Comparison of ENCODE assay signal across 1 cellular context in genomic region chr17:8383143-8383974, GRCh38.
TF ChIP-seq lines count a peak whose summit lies in the region.

Gene RPL26 (minus strand): TSS chr17:8383193. CDS start chr17:8382310, 883 bp downstream.

TF ChIP-seq in HEK293, 187 proteins besides CTCF, POLR2A, EP300 and RAD21 (continued from another document and continues in another):
- TF ChIP-seq, protein P1, sequence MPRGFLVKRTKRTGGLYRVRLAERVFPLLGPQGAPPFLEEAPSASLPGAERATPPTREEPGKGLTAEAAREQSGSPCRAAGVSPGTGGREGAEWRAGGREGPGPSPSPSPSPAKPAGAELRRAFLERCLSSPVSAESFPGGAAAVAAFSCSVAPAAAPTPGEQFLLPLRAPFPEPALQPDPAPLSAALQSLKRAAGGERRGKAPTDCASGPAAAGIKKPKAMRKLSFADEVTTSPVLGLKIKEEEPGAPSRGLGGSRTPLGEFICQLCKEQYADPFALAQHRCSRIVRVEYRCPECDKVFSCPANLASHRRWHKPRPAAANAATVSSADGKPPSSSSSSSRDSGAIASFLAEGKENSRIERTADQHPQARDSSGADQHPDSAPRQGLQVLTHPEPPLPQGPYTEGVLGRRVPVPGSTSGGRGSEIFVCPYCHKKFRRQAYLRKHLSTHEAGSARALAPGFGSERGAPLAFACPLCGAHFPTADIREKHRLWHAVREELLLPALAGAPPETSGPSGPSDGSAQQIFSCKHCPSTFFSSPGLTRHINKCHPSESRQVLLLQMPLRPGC (tag by site-specific recombination; IDR thresholded peaks at IDR 0.05), result peak; percentile 12; the same call in 1 of the 2 replicates
- no peak for TF ChIP-seq ZNF514 (tag by site-specific recombination; IDR thresholded peaks at IDR 0.05)
- TF ChIP-seq ZFP3 (tag by site-specific recombination; IDR thresholded peaks at IDR 0.05; ENCODE audit: low read depth), result no peak
- no peak for TF ChIP-seq ZNF280C (tag by site-specific recombination; IDR thresholded peaks at IDR 0.05)
- TF ChIP-seq ZEB2 (tag by site-specific recombination; IDR thresholded peaks at IDR 0.05), result peak; percentile 90; the same call in 1 of the 2 replicates
- no peak for TF ChIP-seq PBX3 (CRISPR knock-in tag; IDR thresholded peaks at IDR 0.05)
- TF ChIP-seq, protein P2, sequence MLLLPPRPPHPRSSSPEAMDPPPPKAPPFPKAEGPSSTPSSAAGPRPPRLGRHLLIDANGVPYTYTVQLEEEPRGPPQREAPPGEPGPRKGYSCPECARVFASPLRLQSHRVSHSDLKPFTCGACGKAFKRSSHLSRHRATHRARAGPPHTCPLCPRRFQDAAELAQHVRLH (tag by site-specific recombination; IDR thresholded peaks at IDR 0.05), result peak; percentile 79
- no peak for TF ChIP-seq ZNF701 (tag by site-specific recombination; IDR thresholded peaks at IDR 0.05)
- peak; percentile 16; the same call in 1 of the 2 replicates for TF ChIP-seq ZSCAN30 (tag by site-specific recombination; IDR thresholded peaks at IDR 0.05)
- TF ChIP-seq ZBTB10 (tag by site-specific recombination; IDR thresholded peaks at IDR 0.05), result peak; percentile 77
- no peak for TF ChIP-seq ZNF747 (tag by site-specific recombination; IDR thresholded peaks at IDR 0.05)
- 0 out of 2 replicates have a peak, but pooled peaks have one; percentile 34 for TF ChIP-seq ZNF843 (tag by site-specific recombination; IDR thresholded peaks at IDR 0.05)
- TF ChIP-seq ZFP37 (tag by site-specific recombination; IDR thresholded peaks at IDR 0.05), result 0 out of 2 replicates have a peak, but pooled peaks have one; percentile 42
- no peak for TF ChIP-seq ZNF19 (tag by site-specific recombination; IDR thresholded peaks at IDR 0.05; ENCODE audit: low read depth)
- peak; percentile 54 for TF ChIP-seq ZXDB (tag by site-specific recombination; IDR thresholded peaks at IDR 0.05)
- TF ChIP-seq ZNF121 (tag by site-specific recombination; IDR thresholded peaks at IDR 0.05), result no peak; the same call in 1 of the 2 replicates
- TF ChIP-seq, protein P3, sequence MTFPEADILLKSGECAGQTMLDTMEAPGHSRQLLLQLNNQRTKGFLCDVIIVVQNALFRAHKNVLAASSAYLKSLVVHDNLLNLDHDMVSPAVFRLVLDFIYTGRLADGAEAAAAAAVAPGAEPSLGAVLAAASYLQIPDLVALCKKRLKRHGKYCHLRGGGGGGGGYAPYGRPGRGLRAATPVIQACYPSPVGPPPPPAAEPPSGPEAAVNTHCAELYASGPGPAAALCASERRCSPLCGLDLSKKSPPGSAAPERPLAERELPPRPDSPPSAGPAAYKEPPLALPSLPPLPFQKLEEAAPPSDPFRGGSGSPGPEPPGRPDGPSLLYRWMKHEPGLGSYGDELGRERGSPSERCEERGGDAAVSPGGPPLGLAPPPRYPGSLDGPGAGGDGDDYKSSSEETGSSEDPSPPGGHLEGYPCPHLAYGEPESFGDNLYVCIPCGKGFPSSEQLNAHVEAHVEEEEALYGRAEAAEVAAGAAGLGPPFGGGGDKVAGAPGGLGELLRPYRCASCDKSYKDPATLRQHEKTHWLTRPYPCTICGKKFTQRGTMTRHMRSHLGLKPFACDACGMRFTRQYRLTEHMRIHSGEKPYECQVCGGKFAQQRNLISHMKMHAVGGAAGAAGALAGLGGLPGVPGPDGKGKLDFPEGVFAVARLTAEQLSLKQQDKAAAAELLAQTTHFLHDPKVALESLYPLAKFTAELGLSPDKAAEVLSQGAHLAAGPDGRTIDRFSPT (tag by site-specific recombination; IDR thresholded peaks at IDR 0.05), result no peak
- TF ChIP-seq IKZF3 (tag by site-specific recombination; IDR thresholded peaks at IDR 0.05), result peak; percentile 85
- TF ChIP-seq ZNF558 (tag by site-specific recombination; IDR thresholded peaks at IDR 0.05), result no peak
- peak; percentile 65; the same call in 1 of the 2 replicates for TF ChIP-seq ZNF785 (tag by site-specific recombination; IDR thresholded peaks at IDR 0.05)
- TF ChIP-seq, protein P4, sequence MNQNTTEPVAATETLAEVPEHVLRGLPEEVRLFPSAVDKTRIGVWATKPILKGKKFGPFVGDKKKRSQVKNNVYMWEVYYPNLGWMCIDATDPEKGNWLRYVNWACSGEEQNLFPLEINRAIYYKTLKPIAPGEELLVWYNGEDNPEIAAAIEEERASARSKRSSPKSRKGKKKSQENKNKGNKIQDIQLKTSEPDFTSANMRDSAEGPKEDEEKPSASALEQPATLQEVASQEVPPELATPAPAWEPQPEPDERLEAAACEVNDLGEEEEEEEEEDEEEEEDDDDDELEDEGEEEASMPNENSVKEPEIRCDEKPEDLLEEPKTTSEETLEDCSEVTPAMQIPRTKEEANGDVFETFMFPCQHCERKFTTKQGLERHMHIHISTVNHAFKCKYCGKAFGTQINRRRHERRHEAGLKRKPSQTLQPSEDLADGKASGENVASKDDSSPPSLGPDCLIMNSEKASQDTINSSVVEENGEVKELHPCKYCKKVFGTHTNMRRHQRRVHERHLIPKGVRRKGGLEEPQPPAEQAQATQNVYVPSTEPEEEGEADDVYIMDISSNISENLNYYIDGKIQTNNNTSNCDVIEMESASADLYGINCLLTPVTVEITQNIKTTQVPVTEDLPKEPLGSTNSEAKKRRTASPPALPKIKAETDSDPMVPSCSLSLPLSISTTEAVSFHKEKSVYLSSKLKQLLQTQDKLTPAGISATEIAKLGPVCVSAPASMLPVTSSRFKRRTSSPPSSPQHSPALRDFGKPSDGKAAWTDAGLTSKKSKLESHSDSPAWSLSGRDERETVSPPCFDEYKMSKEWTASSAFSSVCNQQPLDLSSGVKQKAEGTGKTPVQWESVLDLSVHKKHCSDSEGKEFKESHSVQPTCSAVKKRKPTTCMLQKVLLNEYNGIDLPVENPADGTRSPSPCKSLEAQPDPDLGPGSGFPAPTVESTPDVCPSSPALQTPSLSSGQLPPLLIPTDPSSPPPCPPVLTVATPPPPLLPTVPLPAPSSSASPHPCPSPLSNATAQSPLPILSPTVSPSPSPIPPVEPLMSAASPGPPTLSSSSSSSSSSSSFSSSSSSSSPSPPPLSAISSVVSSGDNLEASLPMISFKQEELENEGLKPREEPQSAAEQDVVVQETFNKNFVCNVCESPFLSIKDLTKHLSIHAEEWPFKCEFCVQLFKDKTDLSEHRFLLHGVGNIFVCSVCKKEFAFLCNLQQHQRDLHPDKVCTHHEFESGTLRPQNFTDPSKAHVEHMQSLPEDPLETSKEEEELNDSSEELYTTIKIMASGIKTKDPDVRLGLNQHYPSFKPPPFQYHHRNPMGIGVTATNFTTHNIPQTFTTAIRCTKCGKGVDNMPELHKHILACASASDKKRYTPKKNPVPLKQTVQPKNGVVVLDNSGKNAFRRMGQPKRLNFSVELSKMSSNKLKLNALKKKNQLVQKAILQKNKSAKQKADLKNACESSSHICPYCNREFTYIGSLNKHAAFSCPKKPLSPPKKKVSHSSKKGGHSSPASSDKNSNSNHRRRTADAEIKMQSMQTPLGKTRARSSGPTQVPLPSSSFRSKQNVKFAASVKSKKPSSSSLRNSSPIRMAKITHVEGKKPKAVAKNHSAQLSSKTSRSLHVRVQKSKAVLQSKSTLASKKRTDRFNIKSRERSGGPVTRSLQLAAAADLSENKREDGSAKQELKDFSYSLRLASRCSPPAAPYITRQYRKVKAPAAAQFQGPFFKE (tag by site-specific recombination; IDR thresholded peaks at IDR 0.05; ENCODE audit: borderline replicate concordance), result 0 out of 2 replicates have a peak, but pooled peaks have one; percentile 34
- no peak for TF ChIP-seq ZNF664 (tag by site-specific recombination; IDR thresholded peaks at IDR 0.05)
- peak; percentile 38; the same call in 1 of the 2 replicates for TF ChIP-seq HOXD13 (CRISPR knock-in tag; IDR thresholded peaks at IDR 0.05; ENCODE audit: borderline replicate concordance)
- TF ChIP-seq, protein P5, sequence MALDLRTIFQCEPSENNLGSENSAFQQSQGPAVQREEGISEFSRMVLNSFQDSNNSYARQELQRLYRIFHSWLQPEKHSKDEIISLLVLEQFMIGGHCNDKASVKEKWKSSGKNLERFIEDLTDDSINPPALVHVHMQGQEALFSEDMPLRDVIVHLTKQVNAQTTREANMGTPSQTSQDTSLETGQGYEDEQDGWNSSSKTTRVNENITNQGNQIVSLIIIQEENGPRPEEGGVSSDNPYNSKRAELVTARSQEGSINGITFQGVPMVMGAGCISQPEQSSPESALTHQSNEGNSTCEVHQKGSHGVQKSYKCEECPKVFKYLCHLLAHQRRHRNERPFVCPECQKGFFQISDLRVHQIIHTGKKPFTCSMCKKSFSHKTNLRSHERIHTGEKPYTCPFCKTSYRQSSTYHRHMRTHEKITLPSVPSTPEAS (tag by site-specific recombination; IDR thresholded peaks at IDR 0.05), result no peak
- TF ChIP-seq ZNF518A (tag by site-specific recombination; conservative IDR thresholded peaks at IDR 0.05; ENCODE audit: low read depth), result peak; percentile 84
- TF ChIP-seq KLF9 (tag by site-specific recombination; IDR thresholded peaks at IDR 0.05; ENCODE audit: low read depth), result peak; percentile 90
- peak; percentile 86; the same call in 1 of the 2 replicates for TF ChIP-seq ZNF561 (tag by site-specific recombination; IDR thresholded peaks at IDR 0.05; ENCODE audit: borderline replicate concordance)
- TF ChIP-seq KLF7 (tag by site-specific recombination; IDR thresholded peaks at IDR 0.05; ENCODE audit: borderline replicate concordance), result peak; percentile 95
- TF ChIP-seq ZNF214 (tag by site-specific recombination; IDR thresholded peaks at IDR 0.05; ENCODE audit: borderline replicate concordance), result no peak
- peak; percentile 88 for TF ChIP-seq EGR2 (tag by site-specific recombination; IDR thresholded peaks at IDR 0.05; ENCODE audit: low read depth)
